Comparison of ENCODE assay signal across 1 cellular context in the genomic region with DNA sequence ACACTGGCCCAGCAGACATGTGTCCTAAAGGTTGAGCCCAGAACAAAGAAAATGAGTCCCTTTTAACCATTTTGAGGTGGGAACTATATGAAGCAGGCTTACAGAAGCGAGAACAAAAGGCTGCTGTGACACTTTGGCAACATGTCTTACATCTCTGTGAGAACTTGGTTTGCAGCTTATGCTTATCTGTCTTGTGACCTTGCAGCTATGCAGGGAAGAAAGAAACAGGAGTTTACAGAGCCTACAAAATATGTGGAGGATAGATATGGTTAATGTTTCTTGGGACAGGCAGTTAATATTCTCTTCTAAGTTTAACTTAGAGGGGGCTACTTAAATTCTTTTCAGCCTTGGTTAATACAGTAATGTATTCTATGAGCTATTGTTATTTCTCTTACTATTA.
TF ChIP-seq lines count a peak whose summit lies in the region.
"Not testable (repeated sequence)": the region's sequence is repeated elsewhere in the genome, so short reads cannot be mapped to it uniquely, and the experiment has no call there.

No MANE protein-coding gene starts in this region.

TF ChIP-seq in K562, 482 proteins besides CTCF, POLR2A, EP300 and RAD21 (continued from another document):
- peak; percentile 69 for TF ChIP-seq SOX6 (IDR thresholded peaks at IDR 0.05)
- peak; percentile 50 for TF ChIP-seq GATA2 (CRISPR knock-in tag; IDR thresholded peaks at IDR 0.05)
- TF ChIP-seq LEF1 (IDR thresholded peaks at IDR 0.05), result peak; percentile 75; the same call in 1 of the 2 replicates
- TF ChIP-seq, protein P1, sequence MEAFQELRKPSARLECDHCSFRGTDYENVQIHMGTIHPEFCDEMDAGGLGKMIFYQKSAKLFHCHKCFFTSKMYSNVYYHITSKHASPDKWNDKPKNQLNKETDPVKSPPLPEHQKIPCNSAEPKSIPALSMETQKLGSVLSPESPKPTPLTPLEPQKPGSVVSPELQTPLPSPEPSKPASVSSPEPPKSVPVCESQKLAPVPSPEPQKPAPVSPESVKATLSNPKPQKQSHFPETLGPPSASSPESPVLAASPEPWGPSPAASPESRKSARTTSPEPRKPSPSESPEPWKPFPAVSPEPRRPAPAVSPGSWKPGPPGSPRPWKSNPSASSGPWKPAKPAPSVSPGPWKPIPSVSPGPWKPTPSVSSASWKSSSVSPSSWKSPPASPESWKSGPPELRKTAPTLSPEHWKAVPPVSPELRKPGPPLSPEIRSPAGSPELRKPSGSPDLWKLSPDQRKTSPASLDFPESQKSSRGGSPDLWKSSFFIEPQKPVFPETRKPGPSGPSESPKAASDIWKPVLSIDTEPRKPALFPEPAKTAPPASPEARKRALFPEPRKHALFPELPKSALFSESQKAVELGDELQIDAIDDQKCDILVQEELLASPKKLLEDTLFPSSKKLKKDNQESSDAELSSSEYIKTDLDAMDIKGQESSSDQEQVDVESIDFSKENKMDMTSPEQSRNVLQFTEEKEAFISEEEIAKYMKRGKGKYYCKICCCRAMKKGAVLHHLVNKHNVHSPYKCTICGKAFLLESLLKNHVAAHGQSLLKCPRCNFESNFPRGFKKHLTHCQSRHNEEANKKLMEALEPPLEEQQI (IDR thresholded peaks at IDR 0.05), result peak; percentile 61
- TF ChIP-seq ADNP (tag; IDR thresholded peaks at IDR 0.05), result peak; percentile 25; the same call in 1 of the 2 replicates
- TF ChIP-seq NFRKB (IDR thresholded peaks at IDR 0.05; ENCODE audit: low read depth), result peak; percentile 46; the same call in 1 of the 2 replicates
- TF ChIP-seq ARID1B (IDR thresholded peaks at IDR 0.05), result peak; percentile 86
- peak; percentile 76 for TF ChIP-seq DPF2 (IDR thresholded peaks at IDR 0.05)
- TF ChIP-seq FOXK2 (conservative IDR thresholded peaks at IDR 0.05 in 1 of 2, IDR thresholded peaks at IDR 0.05 in 1 of 2; ENCODE audit: low read depth in 2 of 2), result peak in 1 of 2 experiments; percentile 50; a peak in 1 of 4 replicates
- TF ChIP-seq, protein P2, sequence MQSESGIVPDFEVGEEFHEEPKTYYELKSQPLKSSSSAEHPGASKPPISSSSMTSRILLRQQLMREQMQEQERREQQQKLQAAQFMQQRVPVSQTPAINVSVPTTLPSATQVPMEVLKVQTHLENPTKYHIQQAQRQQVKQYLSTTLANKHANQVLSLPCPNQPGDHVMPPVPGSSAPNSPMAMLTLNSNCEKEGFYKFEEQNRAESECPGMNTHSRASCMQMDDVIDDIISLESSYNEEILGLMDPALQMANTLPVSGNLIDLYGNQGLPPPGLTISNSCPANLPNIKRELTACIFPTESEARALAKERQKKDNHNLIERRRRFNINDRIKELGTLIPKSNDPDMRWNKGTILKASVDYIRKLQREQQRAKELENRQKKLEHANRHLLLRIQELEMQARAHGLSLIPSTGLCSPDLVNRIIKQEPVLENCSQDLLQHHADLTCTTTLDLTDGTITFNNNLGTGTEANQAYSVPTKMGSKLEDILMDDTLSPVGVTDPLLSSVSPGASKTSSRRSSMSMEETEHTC (IDR thresholded peaks at IDR 0.05), result peak; percentile 47; the same call in 1 of the 2 replicates
- peak; percentile 65; the same call in 1 of the 2 replicates for TF ChIP-seq SMARCA4 (IDR thresholded peaks at IDR 0.05)
- TF ChIP-seq TCF3 (CRISPR knock-in tag; IDR thresholded peaks at IDR 0.05), result peak; percentile 80
- TF ChIP-seq TEAD4 (IDR thresholded peaks at IDR 0.05; ENCODE audit: low read length), result peak; percentile 70
- not testable (repeated sequence) for TF ChIP-seq TEAD4 (CRISPR knock-in tag; IDR thresholded peaks at IDR 0.05; ENCODE audit: borderline replicate concordance)
- TF ChIP-seq EP400 (IDR thresholded peaks at IDR 0.05), result peak; percentile 29; the same call in 1 of the 2 replicates
- peak; percentile 79 for TF ChIP-seq NCOR1 (IDR thresholded peaks at IDR 0.05)
- TF ChIP-seq POLR2AphosphoS5 (IDR thresholded peaks at IDR 0.05; ENCODE audit: control insufficient read depth, insufficient read depth, low read depth, low read length), result 0 out of 2 replicates have a peak, but pooled peaks have one; percentile 27
- peak; percentile 76 for TF ChIP-seq CBFA2T2 (conservative IDR thresholded peaks at IDR 0.05)
- TF ChIP-seq TAL1 (IDR thresholded peaks at IDR 0.05), result peak; percentile 80
